In genomic region chrX:10197597-10198210, GRCh38 we compare ENCODE assay signal across 19 cellular contexts.
DNase-seq lines count a peak whose midpoint lies in the region; ATAC-seq and TF ChIP-seq lines count a peak whose summit lies in the region.
"Had no signal": no experiment of that assay in that cellular context is flagged by ENCODE, and none has a peak within 500 bp of the region (broad histone marks: within the 10 kb centered on the region; RNA-seq: fewer than 3 reads in every experiment).

No MANE protein-coding gene starts in this region.

- H3K27ac Mint-ChIP-seq in memory B cell: peak overlapping the region; percentile 31
- no peak overlapping the region for H3K27ac Mint-ChIP-seq in stimulated activated memory B cell treated with anti-CD40 and anti-IgM and Interleukin-4, amounts not matched to agents 10 μg/mL and 1 μg/mL and 100 μg/mL, for 72 hours
- H3K27ac Mint-ChIP-seq: activated CD8-positive, alpha-beta memory T cell treated with anti-CD3 and anti-CD28 coated beads, Interleukin-2, amount 10 ng/mL, durations not matched to agents 7 days and 5 days had no signal

- in situ Hi-C loops in brain microvascular endothelial cell (cut with HindIII; ENCODE audit: low pct_ligation_motif_present, low sequenced_read_pairs): loop anchor here (25.0 kb wide), 1 partner anchor 915 kb away; the partner anchor contains the start of gene HCCS
- in situ Hi-C loops in ACHN (cut with HindIII; ENCODE audit: low pct_ligation_motif_present, low pct_unique_long_range_greater_than_20kb, low sequenced_read_pairs): no loop called here

- peaks cover 18% of the 10 kb centered on the region for H3K36me3 Mint-ChIP-seq in memory B cell
- H3K36me3 Mint-ChIP-seq in stimulated activated memory B cell treated with anti-CD40 and anti-IgM and Interleukin-4, amounts not matched to agents 10 μg/mL and 1 μg/mL and 100 μg/mL, for 72 hours: peaks cover 40% of the 10 kb centered on the region
- H3K36me3 Mint-ChIP-seq: activated CD8-positive, alpha-beta memory T cell treated with anti-CD3 and anti-CD28 coated beads, Interleukin-2, amount 10 ng/mL, durations not matched to agents 7 days and 5 days had no signal

- no peak for ATAC-seq in memory B cell (ENCODE audit: low read depth)
- no peak for ATAC-seq in stimulated activated memory B cell treated with anti-CD40 and anti-IgM and Interleukin-4, amounts not matched to agents 10 μg/mL and 1 μg/mL and 100 μg/mL, for 72 hours
- ATAC-seq: activated CD8-positive, alpha-beta memory T cell treated with anti-CD3 and anti-CD28 coated beads, Interleukin-2, amount 10 ng/mL, durations not matched to agents 7 days and 5 days had no signal

- peaks cover 15% of the 10 kb centered on the region for H3K4me1 Mint-ChIP-seq in memory B cell
- peaks cover 18% of the 10 kb centered on the region for H3K4me1 Mint-ChIP-seq in stimulated activated memory B cell treated with anti-CD40 and anti-IgM and Interleukin-4, amounts not matched to agents 10 μg/mL and 1 μg/mL and 100 μg/mL, for 72 hours

- no peaks in the 10 kb centered on the region for H3K27me3 ChIP-seq in brain microvascular endothelial cell (replicated peaks)
- H3K27me3 ChIP-seq: suprapubic skin had no signal

- H3K9me3 Mint-ChIP-seq in memory B cell: peaks cover 1% of the 10 kb centered on the region
- H3K9me3 Mint-ChIP-seq in stimulated activated memory B cell treated with anti-CD40 and anti-IgM and Interleukin-4, amounts not matched to agents 10 μg/mL and 1 μg/mL and 100 μg/mL, for 72 hours: no peaks in the 10 kb centered on the region

- no peak overlapping the region for H3K4me3 Mint-ChIP-seq in memory B cell
- H3K4me3 Mint-ChIP-seq in stimulated activated memory B cell treated with anti-CD40 and anti-IgM and Interleukin-4, amounts not matched to agents 10 μg/mL and 1 μg/mL and 100 μg/mL, for 72 hours: no peak overlapping the region
- H3K4me3 Mint-ChIP-seq: activated CD8-positive, alpha-beta memory T cell treated with anti-CD3 and anti-CD28 coated beads, Interleukin-2, amount 10 ng/mL, durations not matched to agents 7 days and 5 days had no signal

- H3K27ac ChIP-seq in brain microvascular endothelial cell: no peak overlapping the region
- H3K27ac ChIP-seq: suprapubic skin had no signal

- DNase-seq in COR-L47 (lab: John Stamatoyannopoulos, UW) (peak; percentile 82), NCI-H146 treated with DMSO at 0.1 percent for 48 hours (lab: John Stamatoyannopoulos, UW; ENCODE audit: unreplicated experiment) (peak; percentile 54), brain microvascular endothelial cell (peak; percentile 18), memory B cell (ENCODE audit: low spot score in 2 of 2) (no peak), ACHN (no peak), DMS114 treated with DMSO at 0.1 percent for 48 hours (lab: John Stamatoyannopoulos, UW; ENCODE audit: unreplicated experiment) (no peak), DMS79 (lab: John Stamatoyannopoulos, UW) (no peak)
- DNase-seq: activated CD4-positive, alpha-beta T cell treated with anti-CD3 and anti-CD28 coated beads for 1 hour; activated CD8-positive, alpha-beta memory T cell treated with anti-CD3 and anti-CD28 coated beads, Interleukin-2, amount 10 ng/mL, durations not matched to agents 7 days and 5 days; activated effector memory CD4-positive, alpha-beta T cell treated with anti-CD3 and anti-CD28 coated beads, Interleukin-2, amount 50 U/mL, for 16 hours; amygdala; cortex of kidney; NCI-H187; nucleus accumbens; stimulated activated CD4-positive, alpha-beta T cell treated with anti-CD3 and anti-CD28 coated beads, Interleukin-4, amount 100 ng/mL, for 1 hour; stimulated activated CD8-positive, alpha-beta memory T cell treated with anti-CD3 and anti-CD28 coated beads, Interleukin-4, amount 100 ng/mL, for 48 hours had no signal

- no peaks in the 10 kb centered on the region for H3K27me3 Mint-ChIP-seq in memory B cell
- no peaks in the 10 kb centered on the region for H3K27me3 Mint-ChIP-seq in stimulated activated memory B cell treated with anti-CD40 and anti-IgM and Interleukin-4, amounts not matched to agents 10 μg/mL and 1 μg/mL and 100 μg/mL, for 72 hours

- no peak overlapping the region for H3K4me3 ChIP-seq in brain microvascular endothelial cell (ENCODE audit: low read depth, low read length)
- H3K4me3 ChIP-seq: HAP-1, suprapubic skin had no signal

- no peaks in the 10 kb centered on the region for H3K36me3 ChIP-seq in brain microvascular endothelial cell (replicated peaks)
- H3K36me3 ChIP-seq: HAP-1, suprapubic skin had no signal

- TF ChIP-seq CTCF in brain microvascular endothelial cell (IDR thresholded peaks at IDR 0.05; ENCODE audit: low read depth, low read length, missing control alignments): no peak

Comparison
In these comparisons a context has a peak if more than half of its experiments do, and no peak if none do; other contexts are left out.
1. DNase-seq: peak in COR-L47 (single experiment), NCI-H146 treated with DMSO at 0.1 percent for 48 hours (single experiment) and brain microvascular endothelial cell (single experiment); none in memory B cell (0 of 2), ACHN (single experiment), DMS114 treated with DMSO at 0.1 percent for 48 hours (single experiment) and DMS79 (single experiment).